In genomic region chr16:84228321-84228838, GRCh38 we compare ENCODE assay signal across 9 cellular contexts. TPM values are rescaled to one million over a fixed set of nuclear protein-coding genes. Genes with fewer than 3 reads are reported as not detected.
DNase-seq lines count a peak whose midpoint lies in the region; ATAC-seq and TF ChIP-seq lines count a peak whose summit lies in the region.
"Had no signal": no experiment of that assay in that cellular context is flagged by ENCODE, and none has a peak within 500 bp of the region (broad histone marks: within the 10 kb centered on the region; RNA-seq: fewer than 3 reads in every experiment).

No MANE protein-coding gene starts in this region.

- H3K27me3 Mint-ChIP-seq in nephron (ENCODE audit: low read depth) (peaks cover 8% of the 10 kb centered on the region), endothelial cell (ENCODE audit: unreplicated experiment) (peaks cover 4% of the 10 kb centered on the region)

- no peak overlapping the region for H3K4me3 ChIP-seq in epithelial cell of esophagus (ENCODE audit: low read length)
- H3K4me3 ChIP-seq: spleen had no signal

- H3K9me3 Mint-ChIP-seq in nephron = no peaks in the 10 kb centered on the region
- H3K9me3 Mint-ChIP-seq in endothelial cell (ENCODE audit: unreplicated experiment) = no peaks in the 10 kb centered on the region

- H3K4me1 Mint-ChIP-seq in nephron (peaks cover 31% of the 10 kb centered on the region), endothelial cell (ENCODE audit: unreplicated experiment) (peaks cover 3% of the 10 kb centered on the region)

- H3K4me3 Mint-ChIP-seq in nephron (no peak overlapping the region), endothelial cell (ENCODE audit: unreplicated experiment) (no peak overlapping the region)

- no peak for ATAC-seq in GM18502 (IDR thresholded peaks at IDR 0.05; ENCODE audit: poor library complexity, unreplicated experiment)

- DNase-seq in CMK (ENCODE audit: low read depth) (peak; percentile 34), NCI-H524 treated with DMSO at 0.1 percent for 48 hours (lab: John Stamatoyannopoulos, UW) (peak; percentile 13), epithelial cell of esophagus (ENCODE audit: low read depth) (peak; percentile 10), endothelial cell (ENCODE audit: low spot score) (no peak), NCI-H1105 treated with DMSO at 0.1 percent for 48 hours (lab: John Stamatoyannopoulos, UW) (no peak)
- DNase-seq in activated CD4-positive, alpha-beta T cell treated with anti-CD3 and anti-CD28 coated beads, Interleukin-2, amount 50 U/mL, for 48 hours = no peak
- DNase-seq: spleen had no signal

- H3K36me3 Mint-ChIP-seq in nephron (ENCODE audit: low read depth) (no peaks in the 10 kb centered on the region), endothelial cell (ENCODE audit: low read depth, unreplicated experiment) (no peaks in the 10 kb centered on the region)

- H3K27ac Mint-ChIP-seq in nephron = peak overlapping the region in 2 of 3 experiments; percentile 32 to 43
- no peak overlapping the region for H3K27ac Mint-ChIP-seq in endothelial cell (ENCODE audit: unreplicated experiment)

- TF ChIP-seq CTCF in epithelial cell of esophagus (IDR thresholded peaks at IDR 0.05; ENCODE audit: insufficient read depth, low read depth, low read length, missing control alignments) (no peak), nephron (IDR thresholded peaks at IDR 0.05; ENCODE audit: unreplicated experiment in 3 of 3) (no peak), endothelial cell (IDR thresholded peaks at IDR 0.05; ENCODE audit: unreplicated experiment) (no peak)

RNA-seq across cellular contexts. Expression of gene KCNG4, which starts 11.4 kb away (rescaled TPM):
- total RNA-seq in endothelial cell (ENCODE audit: unreplicated experiment) = not detected
- total RNA-seq: spleen had no signal

RNA-seq across cellular contexts. Expression of gene ADAD2, which starts 37.4 kb away (rescaled TPM):
- total RNA-seq in endothelial cell (ENCODE audit: unreplicated experiment) = 0.87 TPM

RNA-seq across cellular contexts. Expression of gene TAF1C, which starts 41.5 kb away (rescaled TPM):
- total RNA-seq in endothelial cell (ENCODE audit: unreplicated experiment) = 73.6 TPM

Comparison
In these comparisons a context has a peak if more than half of its experiments do, and no peak if none do; other contexts are left out.
1. DNase-seq: peak in CMK (single experiment), NCI-H524 treated with DMSO at 0.1 percent for 48 hours (single experiment) and epithelial cell of esophagus (single experiment); none in activated CD4-positive, alpha-beta T cell treated with anti-CD3 and anti-CD28 coated beads, Interleukin-2, amount 50 U/mL, for 48 hours (0 of 2), endothelial cell (single experiment) and NCI-H1105 treated with DMSO at 0.1 percent for 48 hours (single experiment).